9 cellular contexts compared by ENCODE assay signal in genomic region chr5:143065185-143065584, GRCh38.
DNase-seq lines count a peak whose midpoint lies in the region; ATAC-seq, FAIRE-seq and TF ChIP-seq lines count a peak whose summit lies in the region.
"Had no signal": no experiment of that assay in that cellular context is flagged by ENCODE, and none has a peak within 500 bp of the region (broad histone marks: within the 10 kb centered on the region; RNA-seq: fewer than 3 reads in every experiment).

No MANE protein-coding gene starts in this region.

- H3K27me3 ChIP-seq in keratinocyte (ENCODE audit: control insufficient read depth, extremely low read depth, insufficient read depth, low read length) (no peaks in the 10 kb centered on the region), thyroid gland (no peaks in the 10 kb centered on the region)

- H3K4me3 ChIP-seq in astrocyte of the spinal cord (ENCODE audit: low read depth, low read length) (no peak overlapping the region), keratinocyte (ENCODE audit: control insufficient read depth in 2 of 3, extremely low read depth in 1 of 3, insufficient read depth in 2 of 3, low read depth in 1 of 3, low read length in 3 of 3) (no peak overlapping the region), thyroid gland (replicated peaks in 1 of 3) (no peak overlapping the region)

- peak overlapping the region; percentile 74 for H3K27ac ChIP-seq in keratinocyte (ENCODE audit: control insufficient read depth, insufficient read depth, low read length)
- H3K27ac ChIP-seq in thyroid gland, result peak overlapping the region in 2 of 3 donors; percentile 13 to 41
- H3K27ac ChIP-seq: C4-2B had no signal

- H3K36me3 ChIP-seq in keratinocyte (ENCODE audit: control insufficient read depth in 2 of 2, extremely low read depth in 1 of 2, insufficient read depth in 2 of 2, low read length in 2 of 2) (no peaks in the 10 kb centered on the region), thyroid gland (no peaks in the 10 kb centered on the region)

- dilution Hi-C loops in keratinocyte (cut with MboI; ENCODE audit: extremely low pct_ligation_motif_present, low sequenced_read_pairs), result no loop called here

- intact Hi-C loops in thyroid gland (cut with DNase I), result no loop called here
- intact Hi-C loops in left colon (cut with DNase I, micrococcal nuclease), result no loop called here

- in situ Hi-C loops in astrocyte of the spinal cord (cut with HindIII; ENCODE audit: low sequenced_read_pairs), result no loop called here

- ATAC-seq in left colon, result no peak

- WGBS in thyroid gland, 2 donors, result 72 to 76% methylated on average over 5 of the region's 5 CpGs

- H4K20me1 ChIP-seq in keratinocyte (ENCODE audit: control insufficient read depth, extremely low read depth, insufficient read depth, low read length), result no peaks in the 10 kb centered on the region

- H3K9me3 ChIP-seq in keratinocyte (ENCODE audit: control insufficient read depth, low read depth, low read length) (no peaks in the 10 kb centered on the region), thyroid gland (no peaks in the 10 kb centered on the region)

- H3K4me2 ChIP-seq in keratinocyte (ENCODE audit: control insufficient read depth, extremely low read depth, insufficient read depth, low read depth, low read length), result peak overlapping the region; percentile 45

- TF ChIP-seq CTCF in astrocyte of the spinal cord (IDR thresholded peaks at IDR 0.05; ENCODE audit: low read depth, low read length) (no peak), keratinocyte (optimal IDR thresholded peaks at IDR 0.05 in 1 of 3, IDR thresholded peaks at IDR 0.05 in 1 of 3, conservative IDR thresholded peaks at IDR 0.05 in 1 of 3; ENCODE audit: extremely low read depth in 1 of 3, insufficient read depth in 2 of 3, low read length in 3 of 3) (no peak), thyroid gland (IDR thresholded peaks at IDR 0.05) (no peak)

- TF ChIP-seq POLR2A in thyroid gland (IDR thresholded peaks at IDR 0.05), result no peak

- H3K4me1 ChIP-seq in keratinocyte (ENCODE audit: control insufficient read depth, extremely low read depth, insufficient read depth, low read length), result peaks cover 52% of the 10 kb centered on the region
- H3K4me1 ChIP-seq in thyroid gland, result peaks cover 0 to 20% of the 10 kb centered on the region in 2 donors

- no peaks in the 10 kb centered on the region for H3K9me1 ChIP-seq in keratinocyte (ENCODE audit: control insufficient read depth, extremely low read depth, insufficient read depth, low read length)

- FAIRE-seq in keratinocyte (lab: Jason Lieb, UNC), result peak; percentile 85
- no peak for FAIRE-seq in urothelium cell line (lab: Jason Lieb, UNC)

- no peak overlapping the region for H2AFZ ChIP-seq in keratinocyte (ENCODE audit: control insufficient read depth, low read length)

- no peaks in the 10 kb centered on the region for H3K79me2 ChIP-seq in keratinocyte (ENCODE audit: control insufficient read depth, insufficient read depth, low read length)

- peak overlapping the region; percentile 6 for H3K9ac ChIP-seq in keratinocyte (ENCODE audit: control insufficient read depth, extremely low read depth, insufficient read depth, low read length)

- peak; percentile 19 for DNase-seq in activated T-cell treated with anti-CD3 and anti-CD28 coated beads for 48 hours (ENCODE audit: low read depth)
- no peak for DNase-seq in activated T-cell treated with anti-CD3 and anti-CD28 coated beads for 4 hours
- peak; percentile 53 for DNase-seq in astrocyte of the spinal cord (ENCODE audit: low read depth, low spot score)
- DNase-seq in keratinocyte (ENCODE audit: low read depth, low spot score), result no peak
- no peak for DNase-seq in thyroid gland
- DNase-seq in urothelium cell line (ENCODE audit: low spot score), result no peak
- DNase-seq in A172 (ENCODE audit: low spot score), result no peak
- DNase-seq in left colon, result no peak

Comparison
In these comparisons a context has a peak if more than half of its experiments do, and no peak if none do; other contexts are left out.
1. DNase-seq: peak in activated T-cell treated with anti-CD3 and anti-CD28 coated beads for 48 hours (single experiment) and astrocyte of the spinal cord (single experiment); none in activated T-cell treated with anti-CD3 and anti-CD28 coated beads for 4 hours (single experiment), keratinocyte (single experiment), thyroid gland (0 of 2), urothelium cell line (single experiment), A172 (single experiment) and left colon (0 of 2).